Comparison of ENCODE assay signal across 8 cellular contexts in genomic region chr22:21013742-21014201, GRCh38. TPM values are rescaled to one million over a fixed set of nuclear protein-coding genes. Genes with fewer than 3 reads are reported as not detected.
DNase-seq lines count a peak whose midpoint lies in the region; ATAC-seq, FAIRE-seq and TF ChIP-seq lines count a peak whose summit lies in the region.

No MANE protein-coding gene starts in this region.

- no peak for ATAC-seq in activated CD8-positive, alpha-beta T cell treated with anti-CD3 and anti-CD28 coated beads for 36 hours

- TF ChIP-seq POLR2A in transverse colon (IDR thresholded peaks at IDR 0.05): no peak

- 18 to 44% methylated on average over 3 to 21 of the region's 23 CpGs for WGBS in transverse colon (ENCODE audit: low coverage in 1 of 2), 2 donors

- POLR2A ChIA-PET in activated CD8-positive, alpha-beta T cell treated with anti-CD3 and anti-CD28 coated beads for 36 hours (lab: Charles Lee): interaction anchor here (0.9 to 1.5 kb wide), 2 partner anchors 11 to 32 kb away, joined by 4 to 13 read pairs; partner anchors contain the start of gene THAP7

- no peaks in the 10 kb centered on the region for H3K27me3 Mint-ChIP-seq in activated naive CD4-positive, alpha-beta T cell treated with anti-CD3 and anti-CD28 coated beads, Interleukin-2, amount 50 U/mL, for 24 hours
- H3K27me3 Mint-ChIP-seq in activated CD8-positive, alpha-beta T cell treated with anti-CD3 and anti-CD28 coated beads for 36 hours: no peaks in the 10 kb centered on the region

- H3K4me1 ChIP-seq in keratinocyte (ENCODE audit: control insufficient read depth, extremely low read depth, insufficient read depth, low read length): peaks cover 23% of the 10 kb centered on the region
- peaks cover 14 to 27% (median 20%) of the 10 kb centered on the region in 4 donors for H3K4me1 ChIP-seq in transverse colon

- H3K9me3 Mint-ChIP-seq in activated naive CD4-positive, alpha-beta T cell treated with anti-CD3 and anti-CD28 coated beads, Interleukin-2, amount 50 U/mL, for 24 hours: no peaks in the 10 kb centered on the region
- no peaks in the 10 kb centered on the region for H3K9me3 Mint-ChIP-seq in activated CD8-positive, alpha-beta T cell treated with anti-CD3 and anti-CD28 coated beads for 36 hours

- H3K4me3 Mint-ChIP-seq in activated naive CD4-positive, alpha-beta T cell treated with anti-CD3 and anti-CD28 coated beads, Interleukin-2, amount 50 U/mL, for 24 hours: peak overlapping the region; percentile 88
- peak overlapping the region; percentile 73 for H3K4me3 Mint-ChIP-seq in activated CD8-positive, alpha-beta T cell treated with anti-CD3 and anti-CD28 coated beads for 36 hours

- H3K36me3 ChIP-seq in keratinocyte (ENCODE audit: control insufficient read depth in 2 of 2, extremely low read depth in 1 of 2, insufficient read depth in 2 of 2, low read length in 2 of 2) (no peaks in the 10 kb centered on the region), transverse colon (no peaks in the 10 kb centered on the region)

- H3K9ac ChIP-seq in keratinocyte (ENCODE audit: control insufficient read depth, extremely low read depth, insufficient read depth, low read length): peak overlapping the region; percentile 61

- no peak for FAIRE-seq in keratinocyte (lab: Jason Lieb, UNC)

- peak overlapping the region; percentile 91 for H3K4me2 ChIP-seq in keratinocyte (ENCODE audit: control insufficient read depth, extremely low read depth, insufficient read depth, low read depth, low read length)

- CTCF ChIA-PET in activated CD8-positive, alpha-beta T cell treated with anti-CD3 and anti-CD28 coated beads for 36 hours (lab: Charles Lee): interaction anchor here (1.0 kb wide), 1 partner anchor 10 kb away, joined by 5 read pairs; no protein-coding TSS in a partner anchor

- H3K9me1 ChIP-seq in keratinocyte (ENCODE audit: control insufficient read depth, extremely low read depth, insufficient read depth, low read length): no peaks in the 10 kb centered on the region

- no peak for DNase-seq in activated naive CD4-positive, alpha-beta T cell (lab: John Stamatoyannopoulos, UW)
- no peak for DNase-seq in activated CD8-positive, alpha-beta T cell treated with anti-CD3 and anti-CD28 coated beads for 36 hours
- DNase-seq in keratinocyte (ENCODE audit: low read depth, low spot score) (no peak), transverse colon (no peak), SW 1271 (lab: John Stamatoyannopoulos, UW) (no peak), retina (no peak), DMS114 treated with DMSO at 0.1 percent for 48 hours (lab: John Stamatoyannopoulos, UW; ENCODE audit: unreplicated experiment) (no peak)

- no peaks in the 10 kb centered on the region for H3K79me2 ChIP-seq in keratinocyte (ENCODE audit: control insufficient read depth, insufficient read depth, low read length)

- no peak for TF ChIP-seq EP300 in transverse colon (IDR thresholded peaks at IDR 0.05; ENCODE audit: low read depth)

- no peak for TF ChIP-seq CTCF in activated CD8-positive, alpha-beta T cell treated with anti-CD3 and anti-CD28 coated beads for 36 hours (IDR thresholded peaks at IDR 0.05)
- TF ChIP-seq CTCF in keratinocyte (optimal IDR thresholded peaks at IDR 0.05 in 1 of 3, IDR thresholded peaks at IDR 0.05 in 1 of 3, conservative IDR thresholded peaks at IDR 0.05 in 1 of 3; ENCODE audit: extremely low read depth in 1 of 3, insufficient read depth in 2 of 3, low read length in 3 of 3) (no peak), transverse colon (IDR thresholded peaks at IDR 0.05) (no peak)

- no peaks in the 10 kb centered on the region for H3K9me3 ChIP-seq in keratinocyte (ENCODE audit: control insufficient read depth, low read depth, low read length)
- no peaks in the 10 kb centered on the region for H3K9me3 ChIP-seq in transverse colon

- peak overlapping the region; percentile 83 for H2AFZ ChIP-seq in keratinocyte (ENCODE audit: control insufficient read depth, low read length)

- no peaks in the 10 kb centered on the region for H3K36me3 Mint-ChIP-seq in activated naive CD4-positive, alpha-beta T cell treated with anti-CD3 and anti-CD28 coated beads, Interleukin-2, amount 50 U/mL, for 24 hours
- no peaks in the 10 kb centered on the region for H3K36me3 Mint-ChIP-seq in activated CD8-positive, alpha-beta T cell treated with anti-CD3 and anti-CD28 coated beads for 36 hours (ENCODE audit: low read depth)

- H3K27me3 ChIP-seq in keratinocyte (ENCODE audit: control insufficient read depth, extremely low read depth, insufficient read depth, low read length) (no peaks in the 10 kb centered on the region), transverse colon (no peaks in the 10 kb centered on the region)

- dilution Hi-C loops in keratinocyte (cut with MboI; ENCODE audit: extremely low pct_ligation_motif_present, low sequenced_read_pairs): no loop called here

- peak overlapping the region; percentile 52 to 67 (median 61) for H3K4me3 ChIP-seq in keratinocyte (ENCODE audit: control insufficient read depth in 2 of 3, extremely low read depth in 1 of 3, insufficient read depth in 2 of 3, low read depth in 1 of 3, low read length in 3 of 3)
- peak overlapping the region; percentile 20 to 47 (median 33) for H3K4me3 ChIP-seq in transverse colon

- no peaks in the 10 kb centered on the region for H4K20me1 ChIP-seq in keratinocyte (ENCODE audit: control insufficient read depth, extremely low read depth, insufficient read depth, low read length)

- peaks cover 30% of the 10 kb centered on the region for H3K4me1 Mint-ChIP-seq in activated naive CD4-positive, alpha-beta T cell treated with anti-CD3 and anti-CD28 coated beads, Interleukin-2, amount 50 U/mL, for 24 hours
- peaks cover 19% of the 10 kb centered on the region for H3K4me1 Mint-ChIP-seq in activated CD8-positive, alpha-beta T cell treated with anti-CD3 and anti-CD28 coated beads for 36 hours (ENCODE audit: low read depth)

- in situ Hi-C loops in transverse colon (cut with MboI; ENCODE audit: low pct_ligation_motif_present in 1 of 4, low pct_unique_long_range_greater_than_20kb in 1 of 4, low sequenced_read_pairs in 3 of 4): no loop called here

- intact Hi-C loops in activated CD8-positive, alpha-beta T cell treated with anti-CD3 and anti-CD28 coated beads for 36 hours (cut with micrococcal nuclease): no loop called here
- intact Hi-C loops in transverse colon (cut with DNase I; ENCODE audit: low total_unique reads): no loop called here

- H3K27ac Mint-ChIP-seq in activated naive CD4-positive, alpha-beta T cell treated with anti-CD3 and anti-CD28 coated beads, Interleukin-2, amount 50 U/mL, for 24 hours: peak overlapping the region; percentile 87
- H3K27ac Mint-ChIP-seq in activated CD8-positive, alpha-beta T cell treated with anti-CD3 and anti-CD28 coated beads for 36 hours: peak overlapping the region; percentile 75

- peak overlapping the region; percentile 49 for H3K27ac ChIP-seq in keratinocyte (ENCODE audit: control insufficient read depth, insufficient read depth, low read length)
- H3K27ac ChIP-seq in transverse colon: peak overlapping the region; percentile 58 to 81 (median 72)

RNA-seq across cellular contexts. Expression of gene P2RX6, which starts 1.2 kb away (rescaled TPM):
- under 1 TPM; 0.22 to 0.25 TPM for total RNA-seq in activated CD8-positive, alpha-beta T cell treated with anti-CD3 and anti-CD28 coated beads for 36 hours
- 0.65 to 1.0 TPM (median 0.87 TPM) in 3 replicates for polyA plus RNA-seq in keratinocyte
- polyA plus RNA-seq in keratinocyte (2011; ENCODE audit: low read depth): not detected
- 0.26 and 0.45 TPM in 2 replicates for polyA plus RNA-seq in keratinocyte (2011; cell fraction: cytosol; rRNA removed)
- 3.3 and 4.8 TPM in 2 replicates for polyA plus RNA-seq in keratinocyte (2011; cell fraction: nucleus; rRNA removed)
- polyA plus RNA-seq in keratinocyte (2012; ENCODE audit: low replicate concordance): 0.72 and 1.2 TPM in 2 replicates
- polyA minus RNA-seq in keratinocyte: 0.53 to 1.3 TPM (median 0.69 TPM) in 3 replicates
- not detected for polyA minus RNA-seq in keratinocyte (2011; cell fraction: cytosol; rRNA and poly(A)+ RNA removed)
- polyA minus RNA-seq in keratinocyte (2011; cell fraction: nucleus; rRNA and poly(A)+ RNA removed): 0.54 and 1.1 TPM in 2 replicates
- 1 to 10 TPM in 1 of 4 donors, under 1 TPM in 2, not detected in 1; 0.40 to 1.7 (median 0.82) TPM for total RNA-seq in transverse colon

RNA-seq across cellular contexts. Expression of gene THAP7, which starts 11.9 kb away (rescaled TPM):
- 10 to 100 TPM; 23.7 to 23.8 TPM for total RNA-seq in activated CD8-positive, alpha-beta T cell treated with anti-CD3 and anti-CD28 coated beads for 36 hours
- polyA plus RNA-seq in keratinocyte: 10.4 to 14.8 TPM (median 14.2 TPM) in 3 replicates
- 11.7 TPM for polyA plus RNA-seq in keratinocyte (2011; ENCODE audit: low read depth)
- 5.6 and 10.7 TPM in 2 replicates for polyA plus RNA-seq in keratinocyte (2011; cell fraction: cytosol; rRNA removed)
- polyA plus RNA-seq in keratinocyte (2011; cell fraction: nucleus; rRNA removed): 11.0 and 12.6 TPM in 2 replicates
- 7.7 and 14.4 TPM in 2 replicates for polyA plus RNA-seq in keratinocyte (2012; ENCODE audit: low replicate concordance)
- polyA minus RNA-seq in keratinocyte: 4.3 to 6.5 TPM (median 6.4 TPM) in 3 replicates
- 6.7 TPM for polyA minus RNA-seq in keratinocyte (2011; cell fraction: cytosol; rRNA and poly(A)+ RNA removed)
- polyA minus RNA-seq in keratinocyte (2011; cell fraction: nucleus; rRNA and poly(A)+ RNA removed): 3.2 and 4.9 TPM in 2 replicates
- total RNA-seq in transverse colon: 10 to 100 TPM; 27.0 to 51.5 (median 32.7) TPM

RNA-seq across cellular contexts. Expression of gene SLC7A4, which starts 18.6 kb away (rescaled TPM):
- not detected for total RNA-seq in activated CD8-positive, alpha-beta T cell treated with anti-CD3 and anti-CD28 coated beads for 36 hours
- 0.05 to 0.18 TPM (median 0.10 TPM) in 3 replicates for polyA plus RNA-seq in keratinocyte
- not detected for polyA plus RNA-seq in keratinocyte (2011; ENCODE audit: low read depth)
- polyA plus RNA-seq in keratinocyte (2011; cell fraction: cytosol; rRNA removed): 0.04 and 0.16 TPM in 2 replicates
- 0.38 and 0.45 TPM in 2 replicates for polyA plus RNA-seq in keratinocyte (2011; cell fraction: nucleus; rRNA removed)
- polyA plus RNA-seq in keratinocyte (2012; ENCODE audit: low replicate concordance): 0.10 and 0.48 TPM in 2 replicates
- 0.40 to 0.75 TPM (median 0.54 TPM) in 3 replicates for polyA minus RNA-seq in keratinocyte
- not detected for polyA minus RNA-seq in keratinocyte (2011; cell fraction: cytosol; rRNA and poly(A)+ RNA removed)
- 0.31 and 0.63 TPM in 2 replicates for polyA minus RNA-seq in keratinocyte (2011; cell fraction: nucleus; rRNA and poly(A)+ RNA removed)
- total RNA-seq in transverse colon: 1 to 10 TPM in 1 of 4 donors, under 1 TPM in 1, not detected in 2; 0.64 to 4.1 TPM

RNA-seq across cellular contexts. Expression of gene LZTR1, which starts 31.7 kb away (rescaled TPM):
- total RNA-seq in activated CD8-positive, alpha-beta T cell treated with anti-CD3 and anti-CD28 coated beads for 36 hours: 10 to 100 TPM; 29.1 to 34.5 TPM
- polyA plus RNA-seq in keratinocyte: 36.3 to 41.6 TPM (median 37.0 TPM) in 3 replicates
- polyA plus RNA-seq in keratinocyte (2011; ENCODE audit: low read depth): 62.8 TPM
- polyA plus RNA-seq in keratinocyte (2011; cell fraction: cytosol; rRNA removed): 16.8 and 24.3 TPM in 2 replicates
- polyA plus RNA-seq in keratinocyte (2011; cell fraction: nucleus; rRNA removed): 197 and 198 TPM in 2 replicates
- polyA plus RNA-seq in keratinocyte (2012; ENCODE audit: low replicate concordance): 21.9 and 28.0 TPM in 2 replicates
- polyA minus RNA-seq in keratinocyte: 41.7 to 114 TPM (median 62.4 TPM) in 3 replicates
- polyA minus RNA-seq in keratinocyte (2011; cell fraction: cytosol; rRNA and poly(A)+ RNA removed): 21.5 TPM
- 54.1 and 60.0 TPM in 2 replicates for polyA minus RNA-seq in keratinocyte (2011; cell fraction: nucleus; rRNA and poly(A)+ RNA removed)
- 10 to 100 TPM; 40.2 to 90.5 (median 59.3) TPM for total RNA-seq in transverse colon

RNA-seq across cellular contexts. Expression of gene LRRC74B, which starts 32.0 kb away (rescaled TPM):
- total RNA-seq in activated CD8-positive, alpha-beta T cell treated with anti-CD3 and anti-CD28 coated beads for 36 hours: not detected
- 0.03 TPM in 1 of 3 replicates, not detected in the others for polyA plus RNA-seq in keratinocyte
- polyA plus RNA-seq in keratinocyte (2011; ENCODE audit: low read depth): not detected
- not detected in 2 replicates for polyA plus RNA-seq in keratinocyte (2011; cell fraction: cytosol; rRNA removed)
- 0.03 TPM in 1 of 2 replicates, not detected in the other for polyA plus RNA-seq in keratinocyte (2011; cell fraction: nucleus; rRNA removed)
- polyA plus RNA-seq in keratinocyte (2012; ENCODE audit: low replicate concordance): 0.21 TPM in 1 of 2 replicates, not detected in the other
- not detected in 3 replicates for polyA minus RNA-seq in keratinocyte
- polyA minus RNA-seq in keratinocyte (2011; cell fraction: cytosol; rRNA and poly(A)+ RNA removed): not detected
- not detected in 2 replicates for polyA minus RNA-seq in keratinocyte (2011; cell fraction: nucleus; rRNA and poly(A)+ RNA removed)
- total RNA-seq in transverse colon: not detected
